In genomic region chrX:128021566-128021965, GRCh38 we compare ENCODE assay signal across 24 cellular contexts. TPM values are rescaled to one million over a fixed set of nuclear protein-coding genes. Genes with fewer than 3 reads are reported as not detected.
DNase-seq lines count a peak whose midpoint lies in the region; FAIRE-seq and TF ChIP-seq lines count a peak whose summit lies in the region.
"Had no signal": no experiment of that assay in that cellular context is flagged by ENCODE, and none has a peak within 500 bp of the region (broad histone marks: within the 10 kb centered on the region; RNA-seq: fewer than 3 reads in every experiment).

No MANE protein-coding gene starts in this region.

- H3K4me3 ChIP-seq in mesenchymal stem cell (ENCODE audit: insufficient read depth in 1 of 2, low read depth in 1 of 2, low read length in 2 of 2) = no peak overlapping the region
- no peak overlapping the region for H3K4me3 ChIP-seq in neural progenitor cell
- H3K4me3 ChIP-seq: A549; BLaER1 treated with 17β-estradiol and CSF1 and Interleukin-3, amounts not matched to agents 10 nM and 100 nM; GM23338 had no signal

- H2BK5ac ChIP-seq in mesenchymal stem cell (ENCODE audit: low read depth, low read length, poor library complexity, severe bottlenecking) = peak overlapping the region; percentile 19

- no peak overlapping the region for H2BK15ac ChIP-seq in mesenchymal stem cell (ENCODE audit: low read depth, poor library complexity, severe bottlenecking)

- no peaks in the 10 kb centered on the region for H3K9me3 ChIP-seq in mesenchymal stem cell (ENCODE audit: control insufficient read depth, low read length)
- H3K9me3 ChIP-seq in neural progenitor cell (ENCODE audit: low read depth) = peaks cover 4% of the 10 kb centered on the region
- H3K9me3 ChIP-seq: A549, BE2C had no signal

- H3K9ac ChIP-seq in mesenchymal stem cell (ENCODE audit: low read length) = no peak overlapping the region
- no peak overlapping the region for H3K9ac ChIP-seq in neural progenitor cell
- H3K9ac ChIP-seq: BLaER1 treated with 17β-estradiol and CSF1 and Interleukin-3, amounts not matched to agents 10 nM and 100 nM had no signal

- no peaks in the 10 kb centered on the region for H3K4me1 Mint-ChIP-seq in neural progenitor cell
- H3K4me1 Mint-ChIP-seq: CD14-positive monocyte; CD8-positive, alpha-beta memory T cell; GM23338; H9 had no signal

- no peaks in the 10 kb centered on the region for H3K36me3 Mint-ChIP-seq in neural progenitor cell
- H3K36me3 Mint-ChIP-seq: CD14-positive monocyte; CD8-positive, alpha-beta memory T cell had no signal

- H3K27me3 ChIP-seq in mesenchymal stem cell (ENCODE audit: control insufficient read depth in 1 of 2, insufficient read depth in 1 of 2, low read length in 2 of 2) = no peaks in the 10 kb centered on the region
- H3K27me3 ChIP-seq in neural progenitor cell = no peaks in the 10 kb centered on the region
- H3K27me3 ChIP-seq: BE2C had no signal

- no peak overlapping the region for H3K23ac ChIP-seq in mesenchymal stem cell (ENCODE audit: low read length in 2 of 2)

- no peaks in the 10 kb centered on the region for H3K79me1 ChIP-seq in mesenchymal stem cell (replicated peaks; ENCODE audit: low read length, poor library complexity, severe bottlenecking)

- no peak overlapping the region for H3K14ac ChIP-seq in mesenchymal stem cell (ENCODE audit: low read length in 2 of 2)

- H2BK12ac ChIP-seq in mesenchymal stem cell (ENCODE audit: low read length in 2 of 2) = no peak overlapping the region

- H3K4me2 ChIP-seq in mesenchymal stem cell (ENCODE audit: low read length, poor library complexity, severe bottlenecking) = no peak overlapping the region
- H3K4me2 ChIP-seq in neural progenitor cell = no peak overlapping the region
- H3K4me2 ChIP-seq: A549; BLaER1 treated with 17β-estradiol and CSF1 and Interleukin-3, amounts not matched to agents 10 nM and 100 nM; GM23338 had no signal

- no CpG with 5 or more reads among the region's 1 CpG for WGBS in mesenchymal stem cell

- no peaks in the 10 kb centered on the region for H3K27me3 Mint-ChIP-seq in neural progenitor cell (ENCODE audit: insufficient read depth, low read depth)
- H3K27me3 Mint-ChIP-seq: CD4-positive, alpha-beta T cell had no signal

- H3K4ac ChIP-seq in mesenchymal stem cell (ENCODE audit: low read depth in 1 of 2, low read length in 2 of 2) = no peak overlapping the region

- H3K18ac ChIP-seq in mesenchymal stem cell (ENCODE audit: low read depth in 1 of 2, low read length in 2 of 2) = no peak overlapping the region

- no peak overlapping the region for H2AK5ac ChIP-seq in mesenchymal stem cell (ENCODE audit: low read length, severe bottlenecking)

- H4K8ac ChIP-seq in mesenchymal stem cell (ENCODE audit: low read length) = no peak overlapping the region

- H3K36me3 ChIP-seq in mesenchymal stem cell (ENCODE audit: control insufficient read depth in 1 of 2, insufficient read depth in 2 of 2, low read depth in 1 of 2, low read length in 2 of 2) (no peaks in the 10 kb centered on the region), neural progenitor cell (peaks cover 3% of the 10 kb centered on the region)
- H3K36me3 ChIP-seq: BE2C; BLaER1 treated with 17β-estradiol and CSF1 and Interleukin-3, amounts not matched to agents 10 nM and 100 nM had no signal

- H3K27ac Mint-ChIP-seq in neural progenitor cell = no peak overlapping the region
- H3K27ac Mint-ChIP-seq: CD14-positive monocyte; CD4-positive, alpha-beta T cell; CD8-positive, alpha-beta memory T cell; GM23338; H9 had no signal

- H3K4me3 Mint-ChIP-seq in neural progenitor cell = no peak overlapping the region
- H3K4me3 Mint-ChIP-seq: CD14-positive monocyte; CD4-positive, alpha-beta T cell; CD8-positive, alpha-beta memory T cell; GM23338; H9 had no signal

- peak; percentile 35 for FAIRE-seq in A204.1 (lab: Jason Lieb, UNC)
- FAIRE-seq: D721Med, GM12891 had no signal

- H2AFZ ChIP-seq in mesenchymal stem cell (ENCODE audit: low read depth, low read length) (no peak overlapping the region), neural progenitor cell (replicated peaks) (no peak overlapping the region)
- H2AFZ ChIP-seq: GM23338 had no signal

- no peaks in the 10 kb centered on the region for H3K79me2 ChIP-seq in neural progenitor cell (ENCODE audit: low read depth)

- peaks cover 10% of the 10 kb centered on the region for H3K9me3 Mint-ChIP-seq in neural progenitor cell
- H3K9me3 Mint-ChIP-seq: CD4-positive, alpha-beta T cell had no signal

- H4K91ac ChIP-seq in mesenchymal stem cell (ENCODE audit: low read length) = no peak overlapping the region

- DNase-seq in dermis microvascular lymphatic vessel endothelial cell (ENCODE audit: low read depth in 2 of 2) = peak; percentile 6 to 66
- no peak for DNase-seq in mesenchymal stem cell
- no peak for DNase-seq in EL
- no peak for DNase-seq in neural progenitor cell (ENCODE audit: low spot score)
- no peak for DNase-seq in activated CD4-positive, alpha-beta T cell treated with anti-CD3 and anti-CD28 coated beads for 48 hours
- DNase-seq: ACHN; AML-193; BE2C; CD4-positive, alpha-beta T cell; CD8-positive, alpha-beta memory T cell; DMS 273 treated with DMSO at 0.1 percent for 48 hours; DMS79; GF-D8; H9 had no signal

- TF ChIP-seq CTCF in neural progenitor cell (IDR thresholded peaks at IDR 0.05) = no peak

- H4K20me1 ChIP-seq in neural progenitor cell (ENCODE audit: low read depth) = no peaks in the 10 kb centered on the region
- H4K20me1 ChIP-seq: BLaER1 treated with 17β-estradiol and CSF1 and Interleukin-3, amounts not matched to agents 10 nM and 100 nM had no signal

- H3K4me1 ChIP-seq in mesenchymal stem cell (ENCODE audit: control insufficient read depth, insufficient read depth, low read depth, low read length) = no peaks in the 10 kb centered on the region
- H3K4me1 ChIP-seq in neural progenitor cell = no peaks in the 10 kb centered on the region
- H3K4me1 ChIP-seq: A549; BE2C; BLaER1 treated with 17β-estradiol and CSF1 and Interleukin-3, amounts not matched to agents 10 nM and 100 nM had no signal

- no peaks in the 10 kb centered on the region for H3F3A ChIP-seq in neural progenitor cell (ENCODE audit: low read depth)

- no peak overlapping the region for H2BK120ac ChIP-seq in mesenchymal stem cell (ENCODE audit: low read depth, low read length)

- H3K27ac ChIP-seq in mesenchymal stem cell (ENCODE audit: low read length, poor library complexity, severe bottlenecking) (no peak overlapping the region), neural progenitor cell (no peak overlapping the region)
- H3K27ac ChIP-seq: 22Rv1; A549; BLaER1 treated with 17β-estradiol and CSF1 and Interleukin-3, amounts not matched to agents 10 nM and 100 nM had no signal

RNA-seq across cellular contexts. Expression of gene ACTRT1, which starts 30.6 kb away (rescaled TPM):
- total RNA-seq in dermis microvascular lymphatic vessel endothelial cell = not detected in 2 replicates
- polyA plus RNA-seq in mesenchymal stem cell (2013, experiment 1 of 2) = not detected
- not detected for polyA plus RNA-seq in mesenchymal stem cell (2013, experiment 2 of 2)
- not detected in 2 replicates for total RNA-seq in neural progenitor cell (ENCODE audit: low replicate concordance)
- total RNA-seq: CD4-positive, alpha-beta T cell; CD8-positive, alpha-beta memory T cell; G401; GM23338; H4; H9 had no signal
- polyA plus RNA-seq: A549; CD14-positive monocyte; CD8-positive, alpha-beta memory T cell; GM23338 had no signal

Comparison
In these comparisons a context has a peak if more than half of its experiments do, and no peak if none do; other contexts are left out.
1. DNase-seq: peak in dermis microvascular lymphatic vessel endothelial cell (2 of 2); none in mesenchymal stem cell (single experiment), EL (single experiment), neural progenitor cell (single experiment) and activated CD4-positive, alpha-beta T cell treated with anti-CD3 and anti-CD28 coated beads for 48 hours (single experiment).